1 cellular context compared by ENCODE assay signal in the genomic region with DNA sequence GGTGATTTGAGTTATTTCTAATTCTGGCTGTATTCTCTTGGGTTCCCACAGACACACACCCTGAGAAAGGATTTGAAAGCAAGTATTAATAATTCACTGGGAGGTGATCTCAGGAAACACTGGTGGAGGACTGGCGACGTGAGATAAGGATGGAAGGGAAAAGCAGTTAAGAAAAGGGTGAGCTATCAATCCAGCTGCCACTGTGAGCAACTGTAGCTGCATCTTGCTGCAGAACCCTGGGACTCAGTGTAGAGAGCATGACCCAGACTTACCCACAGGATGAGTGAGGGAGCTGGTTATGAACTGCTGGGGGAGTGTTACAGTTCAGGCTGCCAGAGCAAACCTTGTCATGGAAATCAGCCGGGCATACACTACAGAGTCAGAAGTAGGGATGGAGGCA.
TF ChIP-seq lines count a peak whose summit lies in the region.

No MANE protein-coding gene starts in this region.

TF ChIP-seq in K562, 482 proteins besides CTCF, POLR2A, EP300 and RAD21 (continued from another document and continues in another):
- TF ChIP-seq, protein P1, sequence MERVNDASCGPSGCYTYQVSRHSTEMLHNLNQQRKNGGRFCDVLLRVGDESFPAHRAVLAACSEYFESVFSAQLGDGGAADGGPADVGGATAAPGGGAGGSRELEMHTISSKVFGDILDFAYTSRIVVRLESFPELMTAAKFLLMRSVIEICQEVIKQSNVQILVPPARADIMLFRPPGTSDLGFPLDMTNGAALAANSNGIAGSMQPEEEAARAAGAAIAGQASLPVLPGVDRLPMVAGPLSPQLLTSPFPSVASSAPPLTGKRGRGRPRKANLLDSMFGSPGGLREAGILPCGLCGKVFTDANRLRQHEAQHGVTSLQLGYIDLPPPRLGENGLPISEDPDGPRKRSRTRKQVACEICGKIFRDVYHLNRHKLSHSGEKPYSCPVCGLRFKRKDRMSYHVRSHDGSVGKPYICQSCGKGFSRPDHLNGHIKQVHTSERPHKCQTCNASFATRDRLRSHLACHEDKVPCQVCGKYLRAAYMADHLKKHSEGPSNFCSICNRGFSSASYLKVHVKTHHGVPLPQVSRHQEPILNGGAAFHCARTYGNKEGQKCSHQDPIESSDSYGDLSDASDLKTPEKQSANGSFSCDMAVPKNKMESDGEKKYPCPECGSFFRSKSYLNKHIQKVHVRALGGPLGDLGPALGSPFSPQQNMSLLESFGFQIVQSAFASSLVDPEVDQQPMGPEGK (CRISPR knock-in tag; IDR thresholded peaks at IDR 0.05; ENCODE audit: borderline replicate concordance), result no peak
- no peak for TF ChIP-seq ZNF217 (CRISPR knock-in tag; IDR thresholded peaks at IDR 0.05)
- TF ChIP-seq EHMT2 (IDR thresholded peaks at IDR 0.05), result peak; percentile 14; the same call in 1 of the 2 replicates
- no peak for TF ChIP-seq CBFB (CRISPR knock-in tag; IDR thresholded peaks at IDR 0.05)
- peak; percentile 71; the same call in 1 of the 2 replicates for TF ChIP-seq MTA3 (IDR thresholded peaks at IDR 0.05; ENCODE audit: borderline replicate concordance)
- TF ChIP-seq NFATC3 (IDR thresholded peaks at IDR 0.05), result peak; percentile 92
- no peak for TF ChIP-seq MIER1 (IDR thresholded peaks at IDR 0.05; ENCODE audit: low read depth)
- TF ChIP-seq FOXJ2 (tag; IDR thresholded peaks at IDR 0.05), result no peak
- TF ChIP-seq GATAD2B (IDR thresholded peaks at IDR 0.05; ENCODE audit: borderline replicate concordance), result peak; percentile 74; the same call in 1 of the 2 replicates
- no peak for TF ChIP-seq ZNF778 (CRISPR knock-in tag; IDR thresholded peaks at IDR 0.05)
- TF ChIP-seq ILF3 (IDR thresholded peaks at IDR 0.05; ENCODE audit: borderline replicate concordance), result no peak; the same call in 1 of the 2 replicates
- no peak for TF ChIP-seq CSDE1 (IDR thresholded peaks at IDR 0.05)
- TF ChIP-seq, protein P2, sequence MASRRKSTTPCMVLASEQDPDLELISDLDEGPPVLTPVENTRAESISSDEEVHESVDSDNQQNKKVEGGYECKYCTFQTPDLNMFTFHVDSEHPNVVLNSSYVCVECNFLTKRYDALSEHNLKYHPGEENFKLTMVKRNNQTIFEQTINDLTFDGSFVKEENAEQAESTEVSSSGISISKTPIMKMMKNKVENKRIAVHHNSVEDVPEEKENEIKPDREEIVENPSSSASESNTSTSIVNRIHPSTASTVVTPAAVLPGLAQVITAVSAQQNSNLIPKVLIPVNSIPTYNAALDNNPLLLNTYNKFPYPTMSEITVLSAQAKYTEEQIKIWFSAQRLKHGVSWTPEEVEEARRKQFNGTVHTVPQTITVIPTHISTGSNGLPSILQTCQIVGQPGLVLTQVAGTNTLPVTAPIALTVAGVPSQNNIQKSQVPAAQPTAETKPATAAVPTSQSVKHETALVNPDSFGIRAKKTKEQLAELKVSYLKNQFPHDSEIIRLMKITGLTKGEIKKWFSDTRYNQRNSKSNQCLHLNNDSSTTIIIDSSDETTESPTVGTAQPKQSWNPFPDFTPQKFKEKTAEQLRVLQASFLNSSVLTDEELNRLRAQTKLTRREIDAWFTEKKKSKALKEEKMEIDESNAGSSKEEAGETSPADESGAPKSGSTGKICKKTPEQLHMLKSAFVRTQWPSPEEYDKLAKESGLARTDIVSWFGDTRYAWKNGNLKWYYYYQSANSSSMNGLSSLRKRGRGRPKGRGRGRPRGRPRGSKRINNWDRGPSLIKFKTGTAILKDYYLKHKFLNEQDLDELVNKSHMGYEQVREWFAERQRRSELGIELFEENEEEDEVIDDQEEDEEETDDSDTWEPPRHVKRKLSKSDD (conservative IDR thresholded peaks at IDR 0.05; ENCODE audit: low read length), result no peak
- peak; percentile 97 for TF ChIP-seq DPF2 (IDR thresholded peaks at IDR 0.05)
- TF ChIP-seq, protein P3, sequence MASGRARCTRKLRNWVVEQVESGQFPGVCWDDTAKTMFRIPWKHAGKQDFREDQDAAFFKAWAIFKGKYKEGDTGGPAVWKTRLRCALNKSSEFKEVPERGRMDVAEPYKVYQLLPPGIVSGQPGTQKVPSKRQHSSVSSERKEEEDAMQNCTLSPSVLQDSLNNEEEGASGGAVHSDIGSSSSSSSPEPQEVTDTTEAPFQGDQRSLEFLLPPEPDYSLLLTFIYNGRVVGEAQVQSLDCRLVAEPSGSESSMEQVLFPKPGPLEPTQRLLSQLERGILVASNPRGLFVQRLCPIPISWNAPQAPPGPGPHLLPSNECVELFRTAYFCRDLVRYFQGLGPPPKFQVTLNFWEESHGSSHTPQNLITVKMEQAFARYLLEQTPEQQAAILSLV (tag; IDR thresholded peaks at IDR 0.05), result no peak
- TF ChIP-seq SP2 (IDR thresholded peaks at IDR 0.05; ENCODE audit: extremely low read depth, low read depth, low read length, poor library complexity, severe bottlenecking), result no peak
- TF ChIP-seq KLF16 (IDR thresholded peaks at IDR 0.05), result peak; percentile 96
- TF ChIP-seq NFE2 (IDR thresholded peaks at IDR 0.05; ENCODE audit: low read depth), result no peak; the same call in 1 of the 2 replicates
- no peak for TF ChIP-seq STAG1 (CRISPR knock-in tag; IDR thresholded peaks at IDR 0.05; ENCODE audit: borderline replicate concordance)
- no peak for TF ChIP-seq E2F3 (CRISPR knock-in tag; IDR thresholded peaks at IDR 0.05)
- 0 out of 2 replicates have a peak, but pooled peaks have one; percentile 61 for TF ChIP-seq KLF13 (tag; IDR thresholded peaks at IDR 0.05; ENCODE audit: borderline replicate concordance, low read depth)
- no peak for TF ChIP-seq CHCHD3 (CRISPR knock-in tag; IDR thresholded peaks at IDR 0.05)
- TF ChIP-seq KAT2B (IDR thresholded peaks at IDR 0.05; ENCODE audit: low read depth, low read length), result no peak
- TF ChIP-seq RBM15 (IDR thresholded peaks at IDR 0.05; ENCODE audit: insufficient read depth, low read length), result no peak
- TF ChIP-seq, protein P4, sequence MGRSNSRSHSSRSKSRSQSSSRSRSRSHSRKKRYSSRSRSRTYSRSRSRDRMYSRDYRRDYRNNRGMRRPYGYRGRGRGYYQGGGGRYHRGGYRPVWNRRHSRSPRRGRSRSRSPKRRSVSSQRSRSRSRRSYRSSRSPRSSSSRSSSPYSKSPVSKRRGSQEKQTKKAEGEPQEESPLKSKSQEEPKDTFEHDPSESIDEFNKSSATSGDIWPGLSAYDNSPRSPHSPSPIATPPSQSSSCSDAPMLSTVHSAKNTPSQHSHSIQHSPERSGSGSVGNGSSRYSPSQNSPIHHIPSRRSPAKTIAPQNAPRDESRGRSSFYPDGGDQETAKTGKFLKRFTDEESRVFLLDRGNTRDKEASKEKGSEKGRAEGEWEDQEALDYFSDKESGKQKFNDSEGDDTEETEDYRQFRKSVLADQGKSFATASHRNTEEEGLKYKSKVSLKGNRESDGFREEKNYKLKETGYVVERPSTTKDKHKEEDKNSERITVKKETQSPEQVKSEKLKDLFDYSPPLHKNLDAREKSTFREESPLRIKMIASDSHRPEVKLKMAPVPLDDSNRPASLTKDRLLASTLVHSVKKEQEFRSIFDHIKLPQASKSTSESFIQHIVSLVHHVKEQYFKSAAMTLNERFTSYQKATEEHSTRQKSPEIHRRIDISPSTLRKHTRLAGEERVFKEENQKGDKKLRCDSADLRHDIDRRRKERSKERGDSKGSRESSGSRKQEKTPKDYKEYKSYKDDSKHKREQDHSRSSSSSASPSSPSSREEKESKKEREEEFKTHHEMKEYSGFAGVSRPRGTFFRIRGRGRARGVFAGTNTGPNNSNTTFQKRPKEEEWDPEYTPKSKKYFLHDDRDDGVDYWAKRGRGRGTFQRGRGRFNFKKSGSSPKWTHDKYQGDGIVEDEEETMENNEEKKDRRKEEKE (IDR thresholded peaks at IDR 0.05; ENCODE audit: borderline replicate concordance in 1 of 2, control insufficient read depth in 1 of 2, low read depth in 2 of 2, low read length in 1 of 2), result no peak
- TF ChIP-seq ZNF785 (CRISPR knock-in tag; IDR thresholded peaks at IDR 0.05), result no peak
- TF ChIP-seq MYNN (IDR thresholded peaks at IDR 0.05), result peak; percentile 92
- TF ChIP-seq MYNN (CRISPR knock-in tag; IDR thresholded peaks at IDR 0.05), result no peak
- TF ChIP-seq ZNF76 (CRISPR knock-in tag; IDR thresholded peaks at IDR 0.05; ENCODE audit: borderline replicate concordance), result peak; percentile 27; the same call in 1 of the 2 replicates
- TF ChIP-seq, protein P5, sequence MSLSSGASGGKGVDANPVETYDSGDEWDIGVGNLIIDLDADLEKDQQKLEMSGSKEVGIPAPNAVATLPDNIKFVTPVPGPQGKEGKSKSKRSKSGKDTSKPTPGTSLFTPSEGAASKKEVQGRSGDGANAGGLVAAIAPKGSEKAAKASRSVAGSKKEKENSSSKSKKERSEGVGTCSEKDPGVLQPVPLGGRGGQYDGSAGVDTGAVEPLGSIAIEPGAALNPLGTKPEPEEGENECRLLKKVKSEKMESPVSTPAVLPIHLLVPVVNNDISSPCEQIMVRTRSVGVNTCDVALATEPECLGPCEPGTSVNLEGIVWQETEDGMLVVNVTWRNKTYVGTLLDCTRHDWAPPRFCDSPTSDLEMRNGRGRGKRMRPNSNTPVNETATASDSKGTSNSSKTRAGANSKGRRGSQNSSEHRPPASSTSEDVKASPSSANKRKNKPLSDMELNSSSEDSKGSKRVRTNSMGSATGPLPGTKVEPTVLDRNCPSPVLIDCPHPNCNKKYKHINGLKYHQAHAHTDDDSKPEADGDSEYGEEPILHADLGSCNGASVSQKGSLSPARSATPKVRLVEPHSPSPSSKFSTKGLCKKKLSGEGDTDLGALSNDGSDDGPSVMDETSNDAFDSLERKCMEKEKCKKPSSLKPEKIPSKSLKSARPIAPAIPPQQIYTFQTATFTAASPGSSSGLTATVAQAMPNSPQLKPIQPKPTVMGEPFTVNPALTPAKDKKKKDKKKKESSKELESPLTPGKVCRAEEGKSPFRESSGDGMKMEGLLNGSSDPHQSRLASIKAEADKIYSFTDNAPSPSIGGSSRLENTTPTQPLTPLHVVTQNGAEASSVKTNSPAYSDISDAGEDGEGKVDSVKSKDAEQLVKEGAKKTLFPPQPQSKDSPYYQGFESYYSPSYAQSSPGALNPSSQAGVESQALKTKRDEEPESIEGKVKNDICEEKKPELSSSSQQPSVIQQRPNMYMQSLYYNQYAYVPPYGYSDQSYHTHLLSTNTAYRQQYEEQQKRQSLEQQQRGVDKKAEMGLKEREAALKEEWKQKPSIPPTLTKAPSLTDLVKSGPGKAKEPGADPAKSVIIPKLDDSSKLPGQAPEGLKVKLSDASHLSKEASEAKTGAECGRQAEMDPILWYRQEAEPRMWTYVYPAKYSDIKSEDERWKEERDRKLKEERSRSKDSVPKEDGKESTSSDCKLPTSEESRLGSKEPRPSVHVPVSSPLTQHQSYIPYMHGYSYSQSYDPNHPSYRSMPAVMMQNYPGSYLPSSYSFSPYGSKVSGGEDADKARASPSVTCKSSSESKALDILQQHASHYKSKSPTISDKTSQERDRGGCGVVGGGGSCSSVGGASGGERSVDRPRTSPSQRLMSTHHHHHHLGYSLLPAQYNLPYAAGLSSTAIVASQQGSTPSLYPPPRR (CRISPR knock-in tag; IDR thresholded peaks at IDR 0.05; ENCODE audit: borderline replicate concordance), result peak; percentile 73; the same call in 1 of the 2 replicates
- no peak for TF ChIP-seq ZC3H4 (CRISPR knock-in tag; IDR thresholded peaks at IDR 0.05; ENCODE audit: borderline replicate concordance)
- TF ChIP-seq, protein P6, sequence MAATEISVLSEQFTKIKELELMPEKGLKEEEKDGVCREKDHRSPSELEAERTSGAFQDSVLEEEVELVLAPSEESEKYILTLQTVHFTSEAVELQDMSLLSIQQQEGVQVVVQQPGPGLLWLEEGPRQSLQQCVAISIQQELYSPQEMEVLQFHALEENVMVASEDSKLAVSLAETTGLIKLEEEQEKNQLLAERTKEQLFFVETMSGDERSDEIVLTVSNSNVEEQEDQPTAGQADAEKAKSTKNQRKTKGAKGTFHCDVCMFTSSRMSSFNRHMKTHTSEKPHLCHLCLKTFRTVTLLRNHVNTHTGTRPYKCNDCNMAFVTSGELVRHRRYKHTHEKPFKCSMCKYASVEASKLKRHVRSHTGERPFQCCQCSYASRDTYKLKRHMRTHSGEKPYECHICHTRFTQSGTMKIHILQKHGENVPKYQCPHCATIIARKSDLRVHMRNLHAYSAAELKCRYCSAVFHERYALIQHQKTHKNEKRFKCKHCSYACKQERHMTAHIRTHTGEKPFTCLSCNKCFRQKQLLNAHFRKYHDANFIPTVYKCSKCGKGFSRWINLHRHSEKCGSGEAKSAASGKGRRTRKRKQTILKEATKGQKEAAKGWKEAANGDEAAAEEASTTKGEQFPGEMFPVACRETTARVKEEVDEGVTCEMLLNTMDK (IDR thresholded peaks at IDR 0.05; ENCODE audit: borderline replicate concordance, insufficient read depth, low read depth, low read length, poor library complexity, severe bottlenecking), result no peak
- 0 out of 2 replicates have a peak, but pooled peaks have one; percentile 69 for TF ChIP-seq ZBED1 (IDR thresholded peaks at IDR 0.05)
- no peak for TF ChIP-seq HOXB6 (CRISPR knock-in tag; IDR thresholded peaks at IDR 0.05; ENCODE audit: borderline replicate concordance)
- TF ChIP-seq RBM39 (optimal IDR thresholded peaks at IDR 0.05; ENCODE audit: low read depth, low read length), result no peak
- no peak for TF ChIP-seq ZNF764 (CRISPR knock-in tag; IDR thresholded peaks at IDR 0.05; ENCODE audit: low read depth)
- TF ChIP-seq NEUROD1 (IDR thresholded peaks at IDR 0.05; ENCODE audit: borderline replicate concordance, low read depth, low read length, partially characterized antibody), result peak; percentile 62
- TF ChIP-seq ZNF696 (CRISPR knock-in tag; conservative IDR thresholded peaks at IDR 0.05), result no peak
- no peak for TF ChIP-seq SRSF9 (IDR thresholded peaks at IDR 0.05; ENCODE audit: borderline replicate concordance, low read depth, low read length)
- TF ChIP-seq ZNF274 (IDR thresholded peaks at IDR 0.05; ENCODE audit: borderline replicate concordance, low read depth, low read length), result no peak
- no peak for TF ChIP-seq ZBTB7A (IDR thresholded peaks at IDR 0.05; ENCODE audit: borderline replicate concordance, control insufficient read depth, low read depth, low read length)
- peak; percentile 75 to 82 for TF ChIP-seq NCOA2 (IDR thresholded peaks at IDR 0.05; ENCODE audit: partially characterized antibody in 2 of 2)
- peak; percentile 66; the same call in 1 of the 2 replicates for TF ChIP-seq KDM2B (CRISPR knock-in tag; IDR thresholded peaks at IDR 0.05)
- no peak for TF ChIP-seq ZFX (CRISPR knock-in tag; IDR thresholded peaks at IDR 0.05)
- TF ChIP-seq TAF1 (IDR thresholded peaks at IDR 0.05; ENCODE audit: control insufficient read depth, extremely low read depth, insufficient read depth, low read length, severe bottlenecking), result no peak
- peak; percentile 94 for TF ChIP-seq HDAC2 (IDR thresholded peaks at IDR 0.05)
- TF ChIP-seq HLTF (IDR thresholded peaks at IDR 0.05), result peak; percentile 83; the same call in 1 of the 2 replicates
- TF ChIP-seq ZNF77 (CRISPR knock-in tag; IDR thresholded peaks at IDR 0.05), result no peak
- peak; percentile 97 for TF ChIP-seq NR1H2 (CRISPR knock-in tag; IDR thresholded peaks at IDR 0.05)
- TF ChIP-seq SAP30 (IDR thresholded peaks at IDR 0.05; ENCODE audit: borderline replicate concordance, insufficient read depth, low read depth, low read length, poor library complexity, severe bottlenecking), result no peak
- TF ChIP-seq, protein P7, sequence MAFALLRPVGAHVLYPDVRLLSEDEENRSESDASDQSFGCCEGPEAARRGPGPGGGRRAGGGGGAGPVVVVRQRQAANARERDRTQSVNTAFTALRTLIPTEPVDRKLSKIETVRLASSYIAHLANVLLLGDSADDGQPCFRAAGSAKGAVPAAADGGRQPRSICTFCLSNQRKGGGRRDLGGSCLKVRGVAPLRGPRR (CRISPR knock-in tag; IDR thresholded peaks at IDR 0.05), result no peak
- no peak for TF ChIP-seq NCOA4 (IDR thresholded peaks at IDR 0.05; ENCODE audit: partially characterized antibody)
- peak in 1 of 2 experiments; percentile 51; a peak in 1 of 4 replicates for TF ChIP-seq MAZ (CRISPR knock-in tag; conservative IDR thresholded peaks at IDR 0.05 in 1 of 2, IDR thresholded peaks at IDR 0.05 in 1 of 2)
